Comparison of ENCODE assay signal across 11 cellular contexts in genomic region chr5:168592014-168592368, GRCh38. TPM values are rescaled to one million over a fixed set of nuclear protein-coding genes. Genes with fewer than 3 reads are reported as not detected.
DNase-seq lines count a peak whose midpoint lies in the region; ATAC-seq lines count a peak whose summit lies in the region.
"Had no signal": no experiment of that assay in that cellular context is flagged by ENCODE, and none has a peak within 500 bp of the region (broad histone marks: within the 10 kb centered on the region; RNA-seq: fewer than 3 reads in every experiment).

No MANE protein-coding gene starts in this region.

- intact Hi-C loops in sciatic nerve (cut with DNase I): no loop called here

- no peaks in the 10 kb centered on the region for H3K36me3 ChIP-seq in adipocyte (ENCODE audit: control insufficient read depth, insufficient read depth, low read length, severe bottlenecking)
- H3K36me3 ChIP-seq: SJCRH30 had no signal

- H3K4me3 ChIP-seq in adipocyte (ENCODE audit: low read length): no peak overlapping the region
- H3K4me3 ChIP-seq: SJCRH30 had no signal

- H3K9me3 ChIP-seq in adipocyte (ENCODE audit: control insufficient read depth, low read length): no peaks in the 10 kb centered on the region
- H3K9me3 ChIP-seq: SJCRH30 had no signal

- peak; percentile 17 for DNase-seq in GM04504 (ENCODE audit: low read depth)
- DNase-seq in adipocyte (ENCODE audit: low read depth): peak; percentile 77
- peak; percentile 69 for DNase-seq in fibroblast of peridontal ligament (ENCODE audit: extremely low read depth)
- DNase-seq in renal cortical epithelial cell (ENCODE audit: low read depth): peak; percentile 91
- no peak for DNase-seq in cerebellar nuclear complex (lab: John Stamatoyannopoulos, UW)
- DNase-seq in NCI-H2227 treated with DMSO at 0.1 percent for 48 hours (lab: John Stamatoyannopoulos, UW): no peak
- no peak for DNase-seq in sciatic nerve (ENCODE audit: low spot score)
- DNase-seq: foreskin melanocyte, naive B cell, NCI-H1436 treated with DMSO at 0.1 percent for 48 hours, SJCRH30 had no signal

- H3K9ac ChIP-seq in adipocyte (ENCODE audit: low read length): no peak overlapping the region

- H3K4me1 ChIP-seq in adipocyte (ENCODE audit: control insufficient read depth, insufficient read depth, low read length): peaks cover 10% of the 10 kb centered on the region
- H3K4me1 ChIP-seq: SJCRH30 had no signal

- peaks cover 12% of the 10 kb centered on the region for H3K27me3 ChIP-seq in adipocyte (replicated peaks; ENCODE audit: control insufficient read depth, insufficient read depth, low read length)
- H3K27me3 ChIP-seq: SJCRH30 had no signal

- no peak for ATAC-seq in sciatic nerve

RNA-seq across cellular contexts. Expression of gene PANK3, which starts 12.8 kb away (rescaled TPM):
- 62.7 and 84.7 TPM in 2 replicates for total RNA-seq in renal cortical epithelial cell
- total RNA-seq in sciatic nerve: 64.0 TPM

Comparison
In these comparisons a context has a peak if more than half of its experiments do, and no peak if none do; other contexts are left out.
1. DNase-seq: peak in GM04504 (single experiment), adipocyte (single experiment), fibroblast of peridontal ligament (single experiment) and renal cortical epithelial cell (single experiment); none in cerebellar nuclear complex (0 of 2), NCI-H2227 treated with DMSO at 0.1 percent for 48 hours (single experiment) and sciatic nerve (single experiment).